ENCODE assay signal across 8 cellular contexts in genomic region chr1:46302091-46303037, GRCh38. TPM values are rescaled to one million over a fixed set of nuclear protein-coding genes. Genes with fewer than 3 reads are reported as not detected.
A peak's percentile ranks its signal among the peaks of the same experiment; 100 is the strongest.
DNase-seq lines count a peak whose midpoint lies in the region; ATAC-seq and TF ChIP-seq lines count a peak whose summit lies in the region.

No MANE protein-coding gene starts in this region.

- H3K4me3 ChIP-seq in LNCaP clone FGC (ENCODE audit: low read depth, low read length): peak overlapping the region; percentile 91
- peak overlapping the region; percentile 97 for H3K4me3 ChIP-seq in coronary artery
- peak overlapping the region; percentile 89 to 94 for H3K4me3 ChIP-seq in left lung

- intact Hi-C loops in left lung (cut with DNase I): no loop called here

- DNase-seq in Daoy (ENCODE audit: low read depth) (peak; percentile 61), LNCaP clone FGC (ENCODE audit: low read depth) (no peak), coronary artery (ENCODE audit: low spot score) (no peak), left lung (peak; percentile 66 to 90), NCI-H2029 treated with DMSO at 0.1 percent for 48 hours (lab: John Stamatoyannopoulos, UW) (no peak)
- peak; percentile 40 to 51 for DNase-seq in activated CD4-positive, alpha-beta T cell treated with anti-CD3 and anti-CD28 coated beads for 4 hours
- DNase-seq in stimulated activated CD4-positive, alpha-beta T cell treated with anti-CD3 and anti-CD28 coated beads, Interleukin-4, amount 100 ng/mL, for 1 hour: peak; percentile 55

- TF ChIP-seq CTCF in LNCaP clone FGC (IDR thresholded peaks at IDR 0.05; ENCODE audit: control insufficient read depth, extremely low read depth, insufficient read depth) (0 out of 2 replicates have a peak, but pooled peaks have one; percentile 20), coronary artery (IDR thresholded peaks at IDR 0.05) (no peak), left lung (IDR thresholded peaks at IDR 0.05) (peak in 1 of 2 donors; percentile 12)

- H3K27me3 ChIP-seq in left lung: no peaks in the 10 kb centered on the region

- peaks cover 21 to 55% of the 10 kb centered on the region in 2 donors for H3K4me1 ChIP-seq in left lung

- H3K9me3 ChIP-seq in left lung: no peaks in the 10 kb centered on the region

- H3K36me3 ChIP-seq in left lung: peaks cover 0 to 15% of the 10 kb centered on the region in 2 donors

- H3K27ac ChIP-seq in coronary artery: peak overlapping the region; percentile 89 to 99
- H3K27ac ChIP-seq in left lung: peak overlapping the region; percentile 96 to 98

- ATAC-seq in GM21526 (IDR thresholded peaks at IDR 0.05; ENCODE audit: low FRiP score, unreplicated experiment): peak; percentile 29
- peak; percentile 47 for ATAC-seq in left lung

RNA-seq across cellular contexts. Expression of gene LRRC41, which starts 1.1 kb away (rescaled TPM):
- 50.2 and 61.0 TPM in 2 replicates for total RNA-seq in Daoy (2014; rRNA removed; shearing (Covaris generic))
- 10 to 100 TPM; 54.6 to 63.4 TPM for total RNA-seq in left lung

RNA-seq across cellular contexts. Expression of gene UQCRH, which starts 1.1 kb away (rescaled TPM):
- total RNA-seq in Daoy (2014; rRNA removed; shearing (Covaris generic)): 1,306 and 1,452 TPM in 2 replicates
- total RNA-seq in left lung: 100 to 1,000 TPM; 172 to 193 TPM

RNA-seq across cellular contexts. Expression of gene NSUN4, which starts 38.2 kb away (rescaled TPM):
- 22.3 and 30.6 TPM in 2 replicates for total RNA-seq in Daoy (2014; rRNA removed; shearing (Covaris generic))
- 10 to 100 TPM; 22.6 to 25.8 TPM for total RNA-seq in left lung

RNA-seq across cellular contexts. Expression of gene RAD54L, which starts 54.8 kb away (rescaled TPM):
- 19.9 and 22.5 TPM in 2 replicates for total RNA-seq in Daoy (2014; rRNA removed; shearing (Covaris generic))
- total RNA-seq in left lung: 1 to 10 TPM; 4.8 to 7.3 TPM

Comparison
In these comparisons a context has a peak if more than half of its experiments do, and no peak if none do; other contexts are left out.
1. DNase-seq: peak in Daoy (single experiment), activated CD4-positive, alpha-beta T cell treated with anti-CD3 and anti-CD28 coated beads for 4 hours (2 of 2), left lung (2 of 2) and stimulated activated CD4-positive, alpha-beta T cell treated with anti-CD3 and anti-CD28 coated beads, Interleukin-4, amount 100 ng/mL, for 1 hour (single experiment); none in LNCaP clone FGC (single experiment), coronary artery (single experiment) and NCI-H2029 treated with DMSO at 0.1 percent for 48 hours (single experiment).
2. Peak in every context shown above with its lines, with median percentiles within 50 percentile points of each other: H3K4me3 ChIP-seq.